ENCODE assay signal across 13 cellular contexts in the genomic region with DNA sequence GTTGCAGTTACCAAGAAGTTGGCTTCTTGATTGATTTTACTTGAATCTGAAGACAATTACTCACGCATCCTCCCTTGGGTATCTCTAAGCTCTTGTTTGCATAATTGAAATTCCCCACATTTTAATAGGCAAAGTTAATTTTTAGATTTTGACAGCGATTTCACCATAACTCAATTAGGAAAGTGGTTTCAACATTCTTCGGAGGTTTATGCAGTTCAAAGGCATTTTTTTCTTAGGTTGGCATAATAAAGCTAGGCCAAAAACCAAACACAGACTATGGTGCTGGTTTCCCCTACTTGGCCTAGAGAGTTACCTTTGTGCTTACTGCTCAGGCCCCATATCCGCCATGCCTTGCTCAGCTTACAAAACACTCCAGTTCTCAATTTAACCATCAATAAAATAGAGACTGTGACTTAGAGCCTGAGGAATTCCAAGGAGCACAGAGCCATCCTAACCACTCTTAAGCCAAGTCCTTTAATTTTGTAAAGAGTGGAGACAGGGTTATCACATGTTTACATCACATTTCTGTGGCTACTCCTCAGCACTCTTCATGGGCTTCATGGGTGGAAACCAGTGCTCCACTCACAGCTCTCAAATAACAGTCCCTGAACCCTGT. TPM values are rescaled to one million over a fixed set of nuclear protein-coding genes. Genes with fewer than 3 reads are reported as not detected.
DNase-seq lines count a peak whose midpoint lies in the region; ATAC-seq, FAIRE-seq and TF ChIP-seq lines count a peak whose summit lies in the region.
"Had no signal": no experiment of that assay in that cellular context is flagged by ENCODE, and none has a peak within 500 bp of the region (broad histone marks: within the 10 kb centered on the region; RNA-seq: fewer than 3 reads in every experiment).

No MANE protein-coding gene starts in this region.

- peak overlapping the region; percentile 53 for H3K27ac Mint-ChIP-seq in astrocyte (ENCODE audit: unreplicated experiment)
- no peak overlapping the region for H3K27ac Mint-ChIP-seq in activated T-helper 17 cell treated with anti-CD3 and anti-CD28 coated beads, Interleukin-2, amount 50 U/mL, for 72 hours
- H3K27ac Mint-ChIP-seq: activated naive CD8-positive, alpha-beta T cell treated with anti-CD3 and anti-CD28 coated beads, Interleukin-2, amount 10 ng/mL, durations not matched to agents 7 days and 5 days had no signal

- H4K20me1 ChIP-seq in astrocyte (ENCODE audit: insufficient read depth, low read length): no peaks in the 10 kb centered on the region
- H4K20me1 ChIP-seq in smooth muscle cell (ENCODE audit: low read depth): no peaks in the 10 kb centered on the region

- H2AFZ ChIP-seq in astrocyte (ENCODE audit: low read depth, low read length) (no peak overlapping the region), smooth muscle cell (ENCODE audit: low read depth) (no peak overlapping the region)

- H3K27me3 ChIP-seq in astrocyte (ENCODE audit: insufficient read depth, low read length): no peaks in the 10 kb centered on the region
- peaks cover 4% of the 10 kb centered on the region for H3K27me3 ChIP-seq in smooth muscle cell (ENCODE audit: low read depth)

- peaks cover 22% of the 10 kb centered on the region for H3K4me1 Mint-ChIP-seq in astrocyte (ENCODE audit: low read depth, unreplicated experiment)
- H3K4me1 Mint-ChIP-seq in activated T-helper 17 cell treated with anti-CD3 and anti-CD28 coated beads, Interleukin-2, amount 50 U/mL, for 72 hours: no peaks in the 10 kb centered on the region
- H3K4me1 Mint-ChIP-seq: activated naive CD8-positive, alpha-beta T cell treated with anti-CD3 and anti-CD28 coated beads, Interleukin-2, amount 10 ng/mL, durations not matched to agents 7 days and 5 days had no signal

- no peak for TF ChIP-seq CTCF in astrocyte (IDR thresholded peaks at IDR 0.05; ENCODE audit: insufficient read depth, low read depth, low read length)
- TF ChIP-seq CTCF in smooth muscle cell (IDR thresholded peaks at IDR 0.05; ENCODE audit: borderline replicate concordance, insufficient read depth, poor library complexity, severe bottlenecking): no peak

- no peak overlapping the region for H3K4me3 ChIP-seq in astrocyte (ENCODE audit: insufficient read depth, low read depth, low read length)
- H3K4me3 ChIP-seq in smooth muscle cell: no peak overlapping the region

- H3K36me3 ChIP-seq in astrocyte (ENCODE audit: insufficient read depth, low read length): no peaks in the 10 kb centered on the region
- H3K36me3 ChIP-seq in smooth muscle cell (ENCODE audit: low read depth): no peaks in the 10 kb centered on the region

- H3K9me3 ChIP-seq in astrocyte (ENCODE audit: insufficient read depth, low read depth, low read length) (no peaks in the 10 kb centered on the region), smooth muscle cell (replicated peaks; ENCODE audit: low read depth) (no peaks in the 10 kb centered on the region)

- H3K9ac ChIP-seq in astrocyte (ENCODE audit: low read length): no peak overlapping the region
- H3K9ac ChIP-seq in smooth muscle cell (ENCODE audit: low read depth): no peak overlapping the region

- ATAC-seq in activated T-helper 17 cell treated with anti-CD3 and anti-CD28 coated beads, Interleukin-2, amount 50 U/mL, for 72 hours (replicated peaks): no peak
- no peak for ATAC-seq in GM19467 (IDR thresholded peaks at IDR 0.05; ENCODE audit: unreplicated experiment)
- ATAC-seq: stimulated activated naive CD8-positive, alpha-beta T cell treated with anti-CD3 and anti-CD28 coated beads, Interleukin-15, Interleukin-2, amounts not matched to agents 100 U/mL and 50 U/mL, for 24 hours had no signal

- H3K4me3 Mint-ChIP-seq in astrocyte (ENCODE audit: unreplicated experiment): no peak overlapping the region
- H3K4me3 Mint-ChIP-seq in activated T-helper 17 cell treated with anti-CD3 and anti-CD28 coated beads, Interleukin-2, amount 50 U/mL, for 72 hours: no peak overlapping the region
- H3K4me3 Mint-ChIP-seq: activated naive CD8-positive, alpha-beta T cell treated with anti-CD3 and anti-CD28 coated beads, Interleukin-2, amount 10 ng/mL, durations not matched to agents 7 days and 5 days had no signal

- peak overlapping the region; percentile 42 for H3K4me2 ChIP-seq in astrocyte (ENCODE audit: low read length)
- peak overlapping the region; percentile 50 for H3K4me2 ChIP-seq in smooth muscle cell

- no peaks in the 10 kb centered on the region for H3F3A ChIP-seq in smooth muscle cell (ENCODE audit: low read depth)

- 36% methylated on average over 4 of the region's 4 CpGs for WGBS in smooth muscle cell (ENCODE audit: low lambda C conversion rate)

- peak; percentile 81 for FAIRE-seq in astrocyte (lab: Jason Lieb, UNC)

- H3K27ac ChIP-seq in astrocyte (ENCODE audit: low read depth, low read length) (peak overlapping the region; percentile 44), smooth muscle cell (ENCODE audit: low read depth) (peak overlapping the region; percentile 75)

- H3K9me3 Mint-ChIP-seq in astrocyte (ENCODE audit: unreplicated experiment): no peaks in the 10 kb centered on the region
- H3K9me3 Mint-ChIP-seq in activated T-helper 17 cell treated with anti-CD3 and anti-CD28 coated beads, Interleukin-2, amount 50 U/mL, for 72 hours: no peaks in the 10 kb centered on the region
- H3K9me3 Mint-ChIP-seq: activated naive CD8-positive, alpha-beta T cell treated with anti-CD3 and anti-CD28 coated beads, Interleukin-2, amount 10 ng/mL, durations not matched to agents 7 days and 5 days had no signal

- H3K79me2 ChIP-seq in astrocyte (ENCODE audit: insufficient read depth, low read length) (peaks cover 7% of the 10 kb centered on the region), smooth muscle cell (ENCODE audit: low read depth) (no peaks in the 10 kb centered on the region)

- H3K4me1 ChIP-seq in astrocyte (ENCODE audit: insufficient read depth, low read length) (peaks cover 38% of the 10 kb centered on the region), smooth muscle cell (ENCODE audit: low read depth) (peaks cover 4% of the 10 kb centered on the region)

- no peaks in the 10 kb centered on the region for H3K36me3 Mint-ChIP-seq in astrocyte (ENCODE audit: low read depth, unreplicated experiment)
- no peaks in the 10 kb centered on the region for H3K36me3 Mint-ChIP-seq in activated T-helper 17 cell treated with anti-CD3 and anti-CD28 coated beads, Interleukin-2, amount 50 U/mL, for 72 hours (ENCODE audit: low read depth)
- H3K36me3 Mint-ChIP-seq: activated naive CD8-positive, alpha-beta T cell treated with anti-CD3 and anti-CD28 coated beads, Interleukin-2, amount 10 ng/mL, durations not matched to agents 7 days and 5 days had no signal

- H3K27me3 Mint-ChIP-seq in astrocyte (ENCODE audit: low read depth, unreplicated experiment): no peaks in the 10 kb centered on the region
- H3K27me3 Mint-ChIP-seq in activated T-helper 17 cell treated with anti-CD3 and anti-CD28 coated beads, Interleukin-2, amount 50 U/mL, for 72 hours: peaks cover 12% of the 10 kb centered on the region

- DNase-seq in EL (peak; percentile 86), astrocyte (ENCODE audit: low read depth) (peak; percentile 93), islet precursor cell (peak; percentile 71), smooth muscle cell (lab: John Stamatoyannopoulos, UW; ENCODE audit: unreplicated experiment) (no peak), pons (ENCODE audit: low spot score) (no peak)
- no peak for DNase-seq in stimulated activated naive CD4-positive, alpha-beta T cell treated with Interleukin-2 at 50 U/mL for 16 hours (lab: John Stamatoyannopoulos, UW)
- DNase-seq: activated CD4-positive, alpha-beta T cell treated with anti-CD3 and anti-CD28 coated beads, Interleukin-2, amount 50 U/mL, for 48 hours; activated naive CD8-positive, alpha-beta T cell treated with anti-CD3 and anti-CD28 coated beads, Interleukin-2, amount 10 ng/mL, durations not matched to agents 7 days and 5 days; NCI-H526 treated with DMSO at 0.1 percent for 48 hours; stimulated activated CD4-positive, alpha-beta T cell treated with anti-CD3 and anti-CD28 coated beads, Interleukin-15, amount 100 ng/mL, for 24 hours; stimulated activated naive CD8-positive, alpha-beta T cell treated with anti-CD3 and anti-CD28 coated beads, Interleukin-15, Interleukin-2, amounts not matched to agents 100 U/mL and 50 U/mL, for 24 hours had no signal

RNA-seq across cellular contexts. Expression of a gene that starts 32.1 kb away (rescaled TPM):
- total RNA-seq in astrocyte: 2.0 and 5.0 TPM in 2 replicates
- total RNA-seq in smooth muscle cell: 25.6 and 29.4 TPM in 2 replicates
- polyA plus RNA-seq in smooth muscle cell: 7.3 and 9.1 TPM in 2 replicates
- not detected for total RNA-seq in activated T-helper 17 cell treated with anti-CD3 and anti-CD28 coated beads, Interleukin-2, amount 50 U/mL, for 72 hours
- total RNA-seq: activated naive CD8-positive, alpha-beta T cell treated with anti-CD3 and anti-CD28 coated beads, Interleukin-2, amount 10 ng/mL, durations not matched to agents 7 days and 5 days had no signal

Comparison
In these comparisons a context has a peak if more than half of its experiments do, and no peak if none do; other contexts are left out.
1. DNase-seq: peak in EL (single experiment), astrocyte (single experiment) and islet precursor cell (single experiment); none in smooth muscle cell (single experiment), stimulated activated naive CD4-positive, alpha-beta T cell treated with Interleukin-2 at 50 U/mL for 16 hours (single experiment) and pons (single experiment).